Comparison of ENCODE assay signal across 8 cellular contexts in the genomic region with DNA sequence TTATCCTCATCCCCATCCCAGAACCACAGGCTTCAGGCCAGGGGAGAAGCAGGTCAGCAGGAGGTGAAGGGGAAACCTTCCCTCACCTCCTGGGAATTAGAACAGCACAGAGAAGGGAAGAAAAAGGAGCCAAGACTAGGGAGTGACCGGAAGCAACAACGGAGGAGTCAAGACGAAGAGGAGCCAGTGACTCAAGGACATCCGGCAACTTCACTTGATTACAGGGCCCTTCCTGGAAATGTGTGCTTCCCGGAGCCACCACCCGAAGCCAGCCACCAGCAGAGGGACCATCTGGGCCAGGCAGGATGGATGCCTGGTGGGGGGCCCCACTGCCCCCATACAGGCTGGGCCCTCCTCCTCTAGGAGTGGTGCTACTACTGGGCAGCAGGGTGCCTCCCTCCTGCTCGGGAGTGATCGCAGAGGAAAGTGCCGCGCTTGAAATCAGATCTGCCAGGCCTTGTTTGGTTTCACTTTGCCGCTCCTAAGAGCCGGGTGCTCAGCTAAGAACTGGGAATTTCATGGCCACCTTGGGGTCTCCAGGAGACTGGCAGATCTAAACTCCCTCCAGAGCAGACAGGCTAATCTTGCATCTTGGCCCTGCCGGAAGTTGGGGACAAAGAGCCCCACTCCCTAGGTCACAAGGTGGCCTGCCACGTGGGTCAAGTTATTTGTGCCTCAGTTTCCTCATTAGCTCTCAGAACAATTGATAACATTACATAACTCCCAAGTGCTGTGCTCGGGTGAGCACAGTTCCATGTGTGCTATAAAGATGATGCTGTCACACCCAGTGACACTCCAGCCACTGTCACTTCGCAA. TPM values are rescaled to one million over a fixed set of nuclear protein-coding genes. Genes with fewer than 3 reads are reported as not detected.
DNase-seq lines count a peak whose midpoint lies in the region; ATAC-seq, FAIRE-seq and TF ChIP-seq lines count a peak whose summit lies in the region.

No MANE protein-coding gene starts in this region.

- intact Hi-C loops in ovary (cut with DNase I), result no loop called here

- H3K27ac Mint-ChIP-seq in T-cell, result no peak overlapping the region

- H3K4me1 ChIP-seq in A549 (peaks cover 82% of the 10 kb centered on the region), ovary (ENCODE audit: insufficient read depth) (peaks cover 36% of the 10 kb centered on the region)

- ATAC-seq in A549 (peak; percentile 55 to 60), T-cell (replicated peaks in 1 of 4) (no peak), GM19023 (IDR thresholded peaks at IDR 0.05; ENCODE audit: unreplicated experiment) (no peak)

- FAIRE-seq in A549 (lab: Jason Lieb, UNC), result no peak

- H3K4me3 Mint-ChIP-seq in T-cell, result peak overlapping the region in 2 of 3 donors; percentile 9 to 13

- no peaks in the 10 kb centered on the region for H3K36me3 Mint-ChIP-seq in T-cell

- H3K27me3 ChIP-seq in ovary, result no peaks in the 10 kb centered on the region

- no peaks in the 10 kb centered on the region for H3K9me3 Mint-ChIP-seq in T-cell

- CTCF ChIA-PET in A549 (lab: Yijun Ruan, JAX), result interaction anchor here (0.8 to 29.0 kb wide), 10 partner anchors 9 to 894 kb away, joined by 3 to 385 read pairs (median 8); no protein-coding TSS in a partner anchor
- CTCF ChIA-PET in HEK293T (lab: Yijun Ruan, JAX), result no interaction called here
- CTCF ChIA-PET in T-cell (lab: Charles Lee), result no interaction called here

- POLR2A ChIA-PET in A549 (lab: Yijun Ruan, JAX) (interaction anchor here (0.5 to 5.0 kb wide), 2 partner anchors 37 to 47 kb away, joined by 3 to 24 read pairs; no protein-coding TSS in a partner anchor), HEK293T (lab: Yijun Ruan, JAX) (interaction anchor here (0.6 kb wide), 1 partner anchor 525 kb away, joined by 3 read pairs; no protein-coding TSS in a partner anchor), T-cell (lab: Charles Lee) (no interaction called here)

- TF ChIP-seq EP300 in A549 (IDR thresholded peaks at IDR 0.05) (no peak), ovary (IDR thresholded peaks at IDR 0.05) (peak; percentile 60)

- peak overlapping the region; percentile 91 for H3K4me2 ChIP-seq in A549

- TF ChIP-seq POLR2A in A549 (IDR thresholded peaks at IDR 0.05; ENCODE audit: low read length) (peak; percentile 24; the same call in 1 of the 2 replicates), ovary (IDR thresholded peaks at IDR 0.05) (peak; percentile 25)

- H3K4me3 ChIP-seq in A549 (peak overlapping the region; percentile 33), fibroblast of pulmonary artery (replicated peaks; ENCODE audit: low read depth, low read length) (peak overlapping the region; percentile 46), ovary (peak overlapping the region; percentile 33)

- peak; percentile 39 to 46; a peak in 3 of 5 replicates for TF ChIP-seq RAD21 in A549 (conservative IDR thresholded peaks at IDR 0.05 in 1 of 2, IDR thresholded peaks at IDR 0.05 in 1 of 2)

- TF ChIP-seq CTCF in A549 (IDR thresholded peaks at IDR 0.05), result peak; percentile 24; the same call in 2 of the 3 replicates
- peak; percentile 36 for TF ChIP-seq CTCF in fibroblast of pulmonary artery (IDR thresholded peaks at IDR 0.05; ENCODE audit: low read length, missing control alignments)
- peak; percentile 30 to 53 (median 40) for TF ChIP-seq CTCF in ovary (IDR thresholded peaks at IDR 0.05)

- H3K27ac ChIP-seq in A549, result peak overlapping the region; percentile 95 to 96
- peak overlapping the region; percentile 83 to 95 for H3K27ac ChIP-seq in ovary

- 8% methylated on average over 16 of the region's 16 CpGs for WGBS in A549 (ENCODE audit: missing lambda C conversion rate)
- WGBS in ovary, 3 donors, result 10 to 15% (median 12%) methylated on average over 16 of the region's 16 CpGs

- H3K27me3 Mint-ChIP-seq in T-cell, result peaks cover 2 to 3% of the 10 kb centered on the region in 2 donors

- DNase-seq in A549 (ENCODE audit: low read depth in 1 of 2, low spot score in 1 of 2) (peak; percentile 71 to 82), HEK293T (ENCODE audit: extremely low spot score) (peak; percentile 53), T-cell (no peak), fibroblast of pulmonary artery (ENCODE audit: low read depth) (peak; percentile 92), ovary (peak; percentile 65 to 78 (median 75)), NOMO-1 treated with DMSO at 0.1 percent for 48 hours (lab: John Stamatoyannopoulos, UW; ENCODE audit: unreplicated experiment) (no peak), GDM1 (lab: John Stamatoyannopoulos, UW) (no peak)

- H3K36me3 ChIP-seq in ovary, result no peaks in the 10 kb centered on the region

- H3K9me3 ChIP-seq in A549 (no peaks in the 10 kb centered on the region), ovary (no peaks in the 10 kb centered on the region)

- H3K4me1 Mint-ChIP-seq in T-cell, result peaks cover 8 to 10% (median 9%) of the 10 kb centered on the region in 3 donors

TF ChIP-seq in A549, 52 proteins besides CTCF, POLR2A, EP300 and RAD21 (continues in another document):
- TF ChIP-seq, protein P1, sequence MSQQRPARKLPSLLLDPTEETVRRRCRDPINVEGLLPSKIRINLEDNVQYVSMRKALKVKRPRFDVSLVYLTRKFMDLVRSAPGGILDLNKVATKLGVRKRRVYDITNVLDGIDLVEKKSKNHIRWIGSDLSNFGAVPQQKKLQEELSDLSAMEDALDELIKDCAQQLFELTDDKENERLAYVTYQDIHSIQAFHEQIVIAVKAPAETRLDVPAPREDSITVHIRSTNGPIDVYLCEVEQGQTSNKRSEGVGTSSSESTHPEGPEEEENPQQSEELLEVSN (IDR thresholded peaks at IDR 0.05; ENCODE audit: borderline replicate concordance, low read depth), result peak; percentile 53; the same call in 1 of the 2 replicates
- TF ChIP-seq, protein P2, sequence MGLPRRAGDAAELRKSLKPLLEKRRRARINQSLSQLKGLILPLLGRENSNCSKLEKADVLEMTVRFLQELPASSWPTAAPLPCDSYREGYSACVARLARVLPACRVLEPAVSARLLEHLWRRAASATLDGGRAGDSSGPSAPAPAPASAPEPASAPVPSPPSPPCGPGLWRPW (IDR thresholded peaks at IDR 0.05), result no peak

TF ChIP-seq in HEK293T, 16 proteins besides CTCF, POLR2A, EP300 and RAD21:
- TF ChIP-seq ELF4 (IDR thresholded peaks at IDR 0.05), result no peak
- peak; percentile 50; the same call in 1 of the 2 replicates for TF ChIP-seq FOXM1 (IDR thresholded peaks at IDR 0.05; ENCODE audit: borderline replicate concordance)

RNA-seq across cellular contexts. Expression of a gene that starts 6.6 kb away (rescaled TPM):
- 32.9 and 33.8 TPM in 2 replicates for polyA plus RNA-seq in A549 (2011; rRNA removed)
- 40.9 and 72.3 TPM in 2 replicates for polyA plus RNA-seq in A549 (2012; cell fraction: cytosol; rRNA removed)
- 41.7 and 52.8 TPM in 2 replicates for polyA plus RNA-seq in A549 (2012; cell fraction: nucleus; rRNA removed)
- 60.1 to 66.3 TPM (median 65.7 TPM) in 3 replicates for polyA plus RNA-seq in A549 (2017; fragmentation: RNase III; extraction: RNeasy Plus Mini Kit Qiagen cat#74134 plus additional on column Dnase treatment)
- polyA minus RNA-seq in A549 (2011; rRNA and poly(A)+ RNA removed), result 64.6 and 69.0 TPM in 2 replicates
- 1 to 10 TPM; 1.1 to 3.7 (median 1.3) TPM for total RNA-seq in T-cell
- 100 to 1,000 TPM in 5 of 7 donors, 10 to 100 TPM in 2; 82.4 to 171 (median 120) TPM for total RNA-seq in ovary
- polyA plus RNA-seq in ovary, result 100 to 1,000 TPM in 1 of 2 donors, 10 to 100 TPM in 1; 59.0 to 106 TPM

RNA-seq across cellular contexts. Expression of a gene that starts 43.5 kb away (rescaled TPM):
- polyA plus RNA-seq in A549 (2011; rRNA removed), result 0.13 and 0.17 TPM in 2 replicates
- not detected in 2 replicates for polyA plus RNA-seq in A549 (2012; cell fraction: cytosol; rRNA removed)
- 0.27 TPM in 1 of 2 replicates, not detected in the other for polyA plus RNA-seq in A549 (2012; cell fraction: nucleus; rRNA removed)
- polyA plus RNA-seq in A549 (2017; fragmentation: RNase III; extraction: RNeasy Plus Mini Kit Qiagen cat#74134 plus additional on column Dnase treatment), result not detected in 3 replicates
- not detected in 2 replicates for polyA minus RNA-seq in A549 (2011; rRNA and poly(A)+ RNA removed)
- not detected for total RNA-seq in T-cell
- total RNA-seq in ovary, result under 1 TPM in 1 of 7 donors, not detected in 6; 0.25 TPM
- not detected for polyA plus RNA-seq in ovary

Comparison
In these comparisons a context has a peak if more than half of its experiments do, and no peak if none do; other contexts are left out.
1. ATAC-seq: peak in A549 (2 of 2); none in T-cell (0 of 4) and GM19023 (single experiment).
2. DNase-seq: peak in A549 (2 of 2), HEK293T (single experiment), fibroblast of pulmonary artery (single experiment) and ovary (5 of 5); none in T-cell (0 of 34), NOMO-1 treated with DMSO at 0.1 percent for 48 hours (single experiment) and GDM1 (single experiment).
3. RNA of a gene that starts 6.6 kb away (total RNA-seq): 82.4 to 171 TPM in ovary; 1.1 to 3.7 TPM in T-cell; every median in the first group is over 10 times any median in the second.
4. POLR2A ChIA-PET loops: an anchor here in A549 (0.5 to 5.0 kb wide) and HEK293T (0.6 kb wide); none called in T-cell.
5. Peak in every context shown above with its lines, with median percentiles within 50 percentile points of each other: H3K4me3 ChIP-seq and CTCF ChIP-seq.